Comparison of ENCODE assay signal across 29 cellular contexts in the genomic region with DNA sequence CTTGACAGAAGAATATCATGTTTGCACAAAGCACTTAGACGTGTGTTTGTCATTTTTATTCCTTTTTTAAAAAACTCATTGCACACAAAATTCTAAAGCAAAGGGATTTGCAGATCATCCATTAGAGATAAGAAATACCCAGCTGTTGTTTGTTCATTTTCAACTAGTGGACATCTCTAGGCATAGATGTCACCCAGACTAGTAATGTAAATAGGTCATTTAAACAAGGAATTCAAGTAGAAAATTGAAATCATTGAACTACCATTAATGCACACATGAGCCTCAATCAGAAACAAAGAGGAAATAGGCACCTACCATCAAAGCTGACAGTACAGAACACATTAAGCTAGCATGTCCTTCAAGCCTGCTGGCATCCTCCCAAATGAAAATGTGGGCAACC.
"Had no signal": no experiment of that assay in that cellular context is flagged by ENCODE, and none has a peak within 500 bp of the region (broad histone marks: within the 10 kb centered on the region; RNA-seq: fewer than 3 reads in every experiment).

No MANE protein-coding gene starts in this region.

- DNase-seq: activated CD4-positive, alpha-beta memory T cell treated with anti-CD3 and anti-CD28 coated beads for 36 hours; activated CD4-positive, alpha-beta T cell treated with anti-CD3 and anti-CD28 coated beads for 36 hours; activated CD4-positive, alpha-beta T cell treated with anti-CD3 and anti-CD28 coated beads, Interleukin-2, amount 10 ng/mL, durations not matched to agents 24 days and 14 days; activated CD4-positive, CD25-positive, alpha-beta regulatory T cell; activated CD4-positive, CD25-positive, alpha-beta regulatory T cell treated with anti-CD3 and anti-CD28 coated beads, Interleukin-2, amount 50 U/mL, for 72 hours; activated CD8-positive, alpha-beta memory T cell treated with anti-CD3 and anti-CD28 coated beads, Interleukin-2, amount 10 ng/mL, durations not matched to agents 7 days and 5 days; activated CD8-positive, alpha-beta memory T cell treated with anti-CD3 and anti-CD28 coated beads, Interleukin-2, amount 50 U/mL, for 4 hours; activated CD8-positive, alpha-beta T cell treated with anti-CD3 and anti-CD28 coated beads, Interleukin-2, amount 10 ng/mL, durations not matched to agents 7 days and 5 days; activated effector memory CD4-positive, alpha-beta T cell treated with anti-CD3 and anti-CD28 coated beads, Interleukin-2, amount 50 U/mL, for 16 hours; activated naive CD4-positive, alpha-beta T cell treated with anti-CD3 and anti-CD28 coated beads for 36 hours; activated naive CD8-positive, alpha-beta T cell treated with anti-CD3 and anti-CD28 coated beads for 36 hours; activated naive CD8-positive, alpha-beta T cell treated with anti-CD3 and anti-CD28 coated beads, Interleukin-2, amount 50 U/mL, for 24 hours; activated T-cell treated with anti-CD3 and anti-CD28 coated beads, Interleukin-2, amount 50 U/mL, for 1 hour; activated T-cell treated with anti-CD3 and anti-CD28 coated beads, Interleukin-2, amount 50 U/mL, for 48 hours; adrenal gland; amygdala; aorta; caudate nucleus; cortex of kidney; dermis blood vessel endothelial cell; effector CD4-positive, alpha-beta T cell; effector memory CD8-positive, alpha-beta T cell; erythroblast; foreskin keratinocyte; gastrocnemius medialis; glutamatergic neuron; heart left ventricle had no signal

- H3K4me3 ChIP-seq: adrenal gland, body of pancreas, esophagus muscularis mucosa, gastrocnemius medialis, heart left ventricle had no signal
